ENCODE assay signal across 1 cellular context in genomic region chr5:86617756-86618577, GRCh38.
A peak's percentile ranks its signal among the peaks of the same experiment; 100 is the strongest.
TF ChIP-seq lines count a peak whose summit lies in the region.

A gene with protein sequence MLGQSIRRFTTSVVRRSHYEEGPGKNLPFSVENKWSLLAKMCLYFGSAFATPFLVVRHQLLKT (plus strand): TSS chr5:86617941. CDS start chr5:86618056, 115 bp downstream.

TF ChIP-seq in HepG2, 621 proteins besides CTCF, POLR2A, EP300 and RAD21 (continued from another document and continues in another):
- TF ChIP-seq ZNF407 (CRISPR knock-in tag; IDR thresholded peaks at IDR 0.05; ENCODE audit: not compliant biosample characterization), result peak; percentile 53
- TF ChIP-seq FOXA3 (CRISPR knock-in tag; IDR thresholded peaks at IDR 0.05), result peak; percentile 40; the same call in 1 of the 2 replicates
- TF ChIP-seq IKZF4 (CRISPR knock-in tag; IDR thresholded peaks at IDR 0.05; ENCODE audit: borderline replicate concordance, low read depth, not compliant biosample characterization), result peak; percentile 34
- TF ChIP-seq RXRB (CRISPR knock-in tag; IDR thresholded peaks at IDR 0.05; ENCODE audit: borderline replicate concordance), result peak; percentile 9; the same call in 1 of the 2 replicates
- TF ChIP-seq RBM39 (IDR thresholded peaks at IDR 0.05; ENCODE audit: low read depth, low read length, poor library complexity, severe bottlenecking), result peak; percentile 51
- peak; percentile 95 for TF ChIP-seq POLR2G (IDR thresholded peaks at IDR 0.05; ENCODE audit: low read depth, low read length)
- peak; percentile 61 for TF ChIP-seq ZNF607 (CRISPR knock-in tag; IDR thresholded peaks at IDR 0.05; ENCODE audit: borderline replicate concordance)
- 0 out of 2 replicates have a peak, but pooled peaks have one; percentile 34 for TF ChIP-seq MTA1 (CRISPR knock-in tag; IDR thresholded peaks at IDR 0.05; ENCODE audit: borderline replicate concordance)
- TF ChIP-seq ZNF329 (CRISPR knock-in tag; IDR thresholded peaks at IDR 0.05; ENCODE audit: low read depth), result 0 out of 2 replicates have a peak, but pooled peaks have one; percentile 47
- TF ChIP-seq ZNF317 (CRISPR knock-in tag; IDR thresholded peaks at IDR 0.05), result peak; percentile 56; the same call in 1 of the 2 replicates
- no peak for TF ChIP-seq ZNF564 (CRISPR knock-in tag; IDR thresholded peaks at IDR 0.05)
- TF ChIP-seq CREB1 (IDR thresholded peaks at IDR 0.05), result peak; percentile 70
- peak; percentile 96 for TF ChIP-seq CREB1 (CRISPR knock-in tag; IDR thresholded peaks at IDR 0.05)
- peak; percentile 91 for TF ChIP-seq SUZ12 (IDR thresholded peaks at IDR 0.05; ENCODE audit: low read depth, low read length)
- TF ChIP-seq, protein P1, sequence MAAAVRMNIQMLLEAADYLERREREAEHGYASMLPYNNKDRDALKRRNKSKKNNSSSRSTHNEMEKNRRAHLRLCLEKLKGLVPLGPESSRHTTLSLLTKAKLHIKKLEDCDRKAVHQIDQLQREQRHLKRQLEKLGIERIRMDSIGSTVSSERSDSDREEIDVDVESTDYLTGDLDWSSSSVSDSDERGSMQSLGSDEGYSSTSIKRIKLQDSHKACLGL (CRISPR knock-in tag; IDR thresholded peaks at IDR 0.05), result no peak
- peak; percentile 38; the same call in 1 of the 2 replicates for TF ChIP-seq ZNF280B (CRISPR knock-in tag; IDR thresholded peaks at IDR 0.05; ENCODE audit: borderline replicate concordance)
- TF ChIP-seq NFKB2 (CRISPR knock-in tag; IDR thresholded peaks at IDR 0.05; ENCODE audit: borderline replicate concordance), result peak; percentile 74; the same call in 1 of the 2 replicates
- TF ChIP-seq ZNF225 (CRISPR knock-in tag; IDR thresholded peaks at IDR 0.05), result 0 out of 2 replicates have a peak, but pooled peaks have one; percentile 27
- peak; percentile 19; the same call in 1 of the 2 replicates for TF ChIP-seq NFYC (CRISPR knock-in tag; IDR thresholded peaks at IDR 0.05)
- TF ChIP-seq, protein P2, sequence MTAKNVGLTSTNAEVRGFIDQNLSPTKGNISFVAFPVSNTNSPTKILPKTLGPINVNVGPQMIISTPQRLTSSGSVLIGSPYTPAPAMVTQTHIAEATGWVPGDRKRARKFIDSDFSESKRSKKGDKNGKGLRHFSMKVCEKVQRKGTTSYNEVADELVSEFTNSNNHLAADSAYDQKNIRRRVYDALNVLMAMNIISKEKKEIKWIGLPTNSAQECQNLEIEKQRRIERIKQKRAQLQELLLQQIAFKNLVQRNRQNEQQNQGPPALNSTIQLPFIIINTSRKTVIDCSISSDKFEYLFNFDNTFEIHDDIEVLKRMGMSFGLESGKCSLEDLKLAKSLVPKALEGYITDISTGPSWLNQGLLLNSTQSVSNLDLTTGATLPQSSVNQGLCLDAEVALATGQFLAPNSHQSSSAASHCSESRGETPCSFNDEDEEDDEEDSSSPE (CRISPR knock-in tag; IDR thresholded peaks at IDR 0.05), result no peak
- TF ChIP-seq DDIT3 (CRISPR knock-in tag; IDR thresholded peaks at IDR 0.05), result no peak
- no peak for TF ChIP-seq HNRNPL (IDR thresholded peaks at IDR 0.05; ENCODE audit: low read depth, low read length)
- TF ChIP-seq, protein P3, sequence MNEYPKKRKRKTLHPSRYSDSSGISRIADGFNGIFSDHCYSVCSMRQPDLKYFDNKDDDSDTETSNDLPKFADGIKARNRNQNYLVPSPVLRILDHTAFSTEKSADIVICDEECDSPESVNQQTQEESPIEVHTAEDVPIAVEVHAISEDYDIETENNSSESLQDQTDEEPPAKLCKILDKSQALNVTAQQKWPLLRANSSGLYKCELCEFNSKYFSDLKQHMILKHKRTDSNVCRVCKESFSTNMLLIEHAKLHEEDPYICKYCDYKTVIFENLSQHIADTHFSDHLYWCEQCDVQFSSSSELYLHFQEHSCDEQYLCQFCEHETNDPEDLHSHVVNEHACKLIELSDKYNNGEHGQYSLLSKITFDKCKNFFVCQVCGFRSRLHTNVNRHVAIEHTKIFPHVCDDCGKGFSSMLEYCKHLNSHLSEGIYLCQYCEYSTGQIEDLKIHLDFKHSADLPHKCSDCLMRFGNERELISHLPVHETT (CRISPR knock-in tag; conservative IDR thresholded peaks at IDR 0.05), result no peak
- TF ChIP-seq, protein P4, sequence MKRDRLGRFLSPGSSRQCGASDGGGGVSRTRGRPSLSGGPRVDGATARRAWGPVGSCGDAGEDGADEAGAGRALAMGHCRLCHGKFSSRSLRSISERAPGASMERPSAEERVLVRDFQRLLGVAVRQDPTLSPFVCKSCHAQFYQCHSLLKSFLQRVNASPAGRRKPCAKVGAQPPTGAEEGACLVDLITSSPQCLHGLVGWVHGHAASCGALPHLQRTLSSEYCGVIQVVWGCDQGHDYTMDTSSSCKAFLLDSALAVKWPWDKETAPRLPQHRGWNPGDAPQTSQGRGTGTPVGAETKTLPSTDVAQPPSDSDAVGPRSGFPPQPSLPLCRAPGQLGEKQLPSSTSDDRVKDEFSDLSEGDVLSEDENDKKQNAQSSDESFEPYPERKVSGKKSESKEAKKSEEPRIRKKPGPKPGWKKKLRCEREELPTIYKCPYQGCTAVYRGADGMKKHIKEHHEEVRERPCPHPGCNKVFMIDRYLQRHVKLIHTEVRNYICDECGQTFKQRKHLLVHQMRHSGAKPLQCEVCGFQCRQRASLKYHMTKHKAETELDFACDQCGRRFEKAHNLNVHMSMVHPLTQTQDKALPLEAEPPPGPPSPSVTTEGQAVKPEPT (CRISPR knock-in tag; IDR thresholded peaks at IDR 0.05; ENCODE audit: low read depth), result peak; percentile 75
- TF ChIP-seq RBFOX2 (IDR thresholded peaks at IDR 0.05; ENCODE audit: low read depth, low read length), result peak; percentile 42
- peak; percentile 74; the same call in 1 of the 2 replicates for TF ChIP-seq ERF (CRISPR knock-in tag; IDR thresholded peaks at IDR 0.05)
- TF ChIP-seq RXRA (CRISPR knock-in tag; IDR thresholded peaks at IDR 0.05), result peak; percentile 58
- 0 out of 2 replicates have a peak, but pooled peaks have one; percentile 66 for TF ChIP-seq ZNF572 (CRISPR knock-in tag; IDR thresholded peaks at IDR 0.05)
- peak; percentile 47 for TF ChIP-seq ZHX2 (IDR thresholded peaks at IDR 0.05; ENCODE audit: low read depth)
- no peak for TF ChIP-seq ZHX2 (CRISPR knock-in tag; IDR thresholded peaks at IDR 0.05; ENCODE audit: borderline replicate concordance)
